In genomic region chrX:129655547-129656248, GRCh38 we compare ENCODE assay signal across 9 cellular contexts. TPM values are rescaled to one million over a fixed set of nuclear protein-coding genes. Genes with fewer than 3 reads are reported as not detected.
DNase-seq lines count a peak whose midpoint lies in the region; ATAC-seq and TF ChIP-seq lines count a peak whose summit lies in the region.
"Had no signal": no experiment of that assay in that cellular context is flagged by ENCODE, and none has a peak within 500 bp of the region (broad histone marks: within the 10 kb centered on the region; RNA-seq: fewer than 3 reads in every experiment).

No MANE protein-coding gene starts in this region.

- no peak overlapping the region for H3K27ac Mint-ChIP-seq in stimulated activated effector memory CD8-positive, alpha-beta T cell treated with anti-CD3 and anti-CD28 coated beads, Interleukin-12 subunit alpha, Interleukin-12 subunit beta, amount 100 ng/mL, for 72 hours

- no peak overlapping the region for H3K27ac ChIP-seq in substantia nigra (ENCODE audit: low read depth, low read length, poor library complexity, severe bottlenecking)

- DNase-seq in activated T-cell treated with anti-CD3 and anti-CD28 coated beads, Interleukin-2, amount 50 U/mL, for 4 hours, result no peak
- DNase-seq in activated T-cell treated with anti-CD3 and anti-CD28 coated beads for 4 hours (no peak), NCI-H2227 treated with DMSO at 0.1 percent for 48 hours (lab: John Stamatoyannopoulos, UW) (peak; percentile 11), choroid plexus epithelial cell (ENCODE audit: low read depth) (no peak), amniotic stem cell (lab: John Stamatoyannopoulos, UW) (no peak), substantia nigra (lab: John Stamatoyannopoulos, UW) (no peak)
- no peak for DNase-seq in stimulated activated effector memory CD8-positive, alpha-beta T cell treated with anti-CD3 and anti-CD28 coated beads, Interleukin-12 subunit alpha, Interleukin-12 subunit beta, amount 100 ng/mL, for 72 hours (ENCODE audit: low spot score in 2 of 2)
- DNase-seq: stimulated activated naive CD4-positive, alpha-beta T cell treated with Interleukin-2 at 50 U/mL for 16 hours had no signal

- no peaks in the 10 kb centered on the region for H3K9me3 Mint-ChIP-seq in activated T-cell treated with anti-CD3 and anti-CD28 coated beads, Interleukin-2, amount 50 U/mL, for 4 hours
- no peaks in the 10 kb centered on the region for H3K9me3 Mint-ChIP-seq in stimulated activated effector memory CD8-positive, alpha-beta T cell treated with anti-CD3 and anti-CD28 coated beads, Interleukin-12 subunit alpha, Interleukin-12 subunit beta, amount 100 ng/mL, for 72 hours

- H3K4me3 Mint-ChIP-seq in activated T-cell treated with anti-CD3 and anti-CD28 coated beads, Interleukin-2, amount 50 U/mL, for 4 hours, result peak overlapping the region; percentile 43
- H3K4me3 Mint-ChIP-seq in stimulated activated effector memory CD8-positive, alpha-beta T cell treated with anti-CD3 and anti-CD28 coated beads, Interleukin-12 subunit alpha, Interleukin-12 subunit beta, amount 100 ng/mL, for 72 hours, result peak overlapping the region; percentile 63

- ATAC-seq in activated T-cell treated with anti-CD3 and anti-CD28 coated beads, Interleukin-2, amount 50 U/mL, for 4 hours, result no peak
- ATAC-seq in stimulated activated effector memory CD8-positive, alpha-beta T cell treated with anti-CD3 and anti-CD28 coated beads, Interleukin-12 subunit alpha, Interleukin-12 subunit beta, amount 100 ng/mL, for 72 hours, result no peak
- no peak for ATAC-seq in HG02885 (IDR thresholded peaks at IDR 0.05; ENCODE audit: poor library complexity, unreplicated experiment)

- H3K36me3 Mint-ChIP-seq in activated T-cell treated with anti-CD3 and anti-CD28 coated beads, Interleukin-2, amount 50 U/mL, for 4 hours (ENCODE audit: insufficient read depth), result no peaks in the 10 kb centered on the region
- no peaks in the 10 kb centered on the region for H3K36me3 Mint-ChIP-seq in stimulated activated effector memory CD8-positive, alpha-beta T cell treated with anti-CD3 and anti-CD28 coated beads, Interleukin-12 subunit alpha, Interleukin-12 subunit beta, amount 100 ng/mL, for 72 hours

- H3K4me1 Mint-ChIP-seq in activated T-cell treated with anti-CD3 and anti-CD28 coated beads, Interleukin-2, amount 50 U/mL, for 4 hours (ENCODE audit: low read depth), result peaks cover 7% of the 10 kb centered on the region
- no peaks in the 10 kb centered on the region for H3K4me1 Mint-ChIP-seq in stimulated activated effector memory CD8-positive, alpha-beta T cell treated with anti-CD3 and anti-CD28 coated beads, Interleukin-12 subunit alpha, Interleukin-12 subunit beta, amount 100 ng/mL, for 72 hours

- peaks cover 16% of the 10 kb centered on the region for H3K27me3 Mint-ChIP-seq in activated T-cell treated with anti-CD3 and anti-CD28 coated beads, Interleukin-2, amount 50 U/mL, for 4 hours (ENCODE audit: low read depth)

- TF ChIP-seq CTCF in choroid plexus epithelial cell (conservative IDR thresholded peaks at IDR 0.05; ENCODE audit: low read depth, low read length), result peak; percentile 16

- H3K4me3 ChIP-seq in choroid plexus epithelial cell (ENCODE audit: low read depth, low read length), result no peak overlapping the region

RNA-seq across cellular contexts. Expression of gene APLN, which starts 0.9 kb away (rescaled TPM):
- under 1 TPM; 0.11 to 0.18 (median 0.11) TPM for total RNA-seq in activated T-cell treated with anti-CD3 and anti-CD28 coated beads, Interleukin-2, amount 50 U/mL, for 4 hours
